In the genomic region with DNA sequence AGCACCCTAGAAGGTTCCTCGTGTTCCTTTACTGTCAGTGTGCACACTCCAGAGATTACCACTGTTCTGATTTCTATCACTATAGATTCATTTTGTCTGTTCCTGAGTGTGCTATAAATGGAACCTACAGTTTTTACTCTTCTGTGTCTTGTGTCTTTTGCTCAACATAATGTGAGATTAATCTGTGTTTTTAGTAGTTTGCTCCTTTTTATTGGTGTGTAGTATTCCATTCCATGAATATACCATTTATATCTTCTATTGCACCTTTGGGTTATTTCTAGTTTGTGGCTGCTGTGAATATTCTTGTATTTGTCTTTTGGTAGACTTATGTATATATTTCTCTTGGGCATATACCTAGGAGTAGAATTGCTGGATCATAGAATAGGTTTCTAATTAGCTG, we compare ENCODE assay signal across 29 cellular contexts.
"Had no signal": no experiment of that assay in that cellular context is flagged by ENCODE, and none has a peak within 500 bp of the region (broad histone marks: within the 10 kb centered on the region; RNA-seq: fewer than 3 reads in every experiment).

No MANE protein-coding gene starts in this region.

- H3K27ac Mint-ChIP-seq: stimulated activated effector memory CD8-positive, alpha-beta T cell treated with anti-CD3 and anti-CD28 coated beads, Interleukin-12 subunit alpha, Interleukin-12 subunit beta, amount 100 ng/mL, for 72 hours; stimulated activated memory B cell treated with anti-CD40 and anti-IgM and Interleukin-4, amounts not matched to agents 10 μg/mL and 1 μg/mL and 100 μg/mL, for 72 hours; stimulated activated naive B cell treated with anti-CD40 and anti-IgM and Interleukin-4, amounts not matched to agents 10 μg/mL and 1 μg/mL and 100 μg/mL, for 72 hours; stimulated activated naive CD8-positive, alpha-beta T cell treated with anti-CD3 and anti-CD28 coated beads, Interleukin-15, amount 100 ng/mL, for 72 hours; stimulated activated naive CD8-positive, alpha-beta T cell treated with anti-CD3 and anti-CD28 coated beads, Interleukin-15, Interleukin-2, amounts not matched to agents 100 ng/mL and 50 ng/mL, for 24 hours; type B pancreatic cell had no signal

- H3K4me3 ChIP-seq: stomach, suprapubic skin, testis, thoracic aorta, thyroid gland, tibial artery, tibial nerve, transverse colon, upper lobe of left lung, upper lobe of right lung, uterus, vagina had no signal

- H3K9me3 ChIP-seq: stomach, suprapubic skin, testis, thoracic aorta, thyroid gland, tibial artery, tibial nerve, transverse colon, upper lobe of left lung, upper lobe of right lung, uterus, vagina had no signal

- H3K27me3 ChIP-seq: stomach, suprapubic skin, testis, thyroid gland, tibial artery, tibial nerve, transverse colon, upper lobe of left lung, upper lobe of right lung, uterus, vagina had no signal

- H3K36me3 ChIP-seq: uterus had no signal

- H3K4me1 ChIP-seq: suprapubic skin, testis, thyroid gland, tibial artery, transverse colon, upper lobe of left lung, upper lobe of right lung, uterus, vagina had no signal

- H3K27ac ChIP-seq: stomach, suprapubic skin, testis, thoracic aorta, thyroid gland, tibial artery, tibial nerve, transverse colon, upper lobe of left lung, upper lobe of right lung, uterus, vagina had no signal

- H3K27me3 Mint-ChIP-seq: stimulated activated memory B cell treated with anti-CD40 and anti-IgM and Interleukin-4, amounts not matched to agents 10 μg/mL and 1 μg/mL and 100 μg/mL, for 72 hours; stimulated activated naive B cell treated with anti-CD40 and anti-IgM and Interleukin-4, amounts not matched to agents 10 μg/mL and 1 μg/mL and 100 μg/mL, for 72 hours; stimulated activated naive CD8-positive, alpha-beta T cell treated with anti-CD3 and anti-CD28 coated beads, Interleukin-15, amount 100 ng/mL, for 72 hours; stimulated activated naive CD8-positive, alpha-beta T cell treated with anti-CD3 and anti-CD28 coated beads, Interleukin-15, Interleukin-2, amounts not matched to agents 100 ng/mL and 50 ng/mL, for 24 hours; type B pancreatic cell had no signal

- H3K36me3 Mint-ChIP-seq: stimulated activated effector memory CD8-positive, alpha-beta T cell treated with anti-CD3 and anti-CD28 coated beads, Interleukin-12 subunit alpha, Interleukin-12 subunit beta, amount 100 ng/mL, for 72 hours had no signal

- H3K4me1 Mint-ChIP-seq: stimulated activated memory B cell treated with anti-CD40 and anti-IgM and Interleukin-4, amounts not matched to agents 10 μg/mL and 1 μg/mL and 100 μg/mL, for 72 hours; stimulated activated naive CD8-positive, alpha-beta T cell treated with anti-CD3 and anti-CD28 coated beads, Interleukin-15, amount 100 ng/mL, for 72 hours had no signal

- DNase-seq: stimulated activated CD4-positive, alpha-beta T cell treated with anti-CD3 and anti-CD28 coated beads, Interleukin-2, amount 100 ng/mL, for 48 hours; stimulated activated CD4-positive, alpha-beta T cell treated with anti-CD3 and anti-CD28 coated beads, Interleukin-4, amount 100 ng/mL, for 1 hour; stimulated activated CD4-positive, alpha-beta T cell treated with anti-CD3 and anti-CD28 coated beads, Interleukin-4, amount 100 ng/mL, for 24 hours; stimulated activated CD4-positive, alpha-beta T cell treated with anti-CD3 and anti-CD28 coated beads, Interleukin-4, amount 100 ng/mL, for 4 hours; stimulated activated CD8-positive, alpha-beta memory T cell treated with anti-CD3 and anti-CD28 coated beads, Interleukin-4, amount 100 ng/mL, for 48 hours; stimulated activated naive B cell treated with anti-CD40 and anti-IgM and Interleukin-4, amounts not matched to agents 10 μg/mL and 1 μg/mL and 100 μg/mL, for 72 hours; stimulated activated naive CD4-positive, alpha-beta T cell; stimulated activated naive CD4-positive, alpha-beta T cell treated with Interleukin-2 at 50 U/mL for 16 hours; stimulated activated naive CD8-positive, alpha-beta T cell treated with anti-CD3 and anti-CD28 coated beads, Interleukin-15, amount 100 ng/mL, for 72 hours; stimulated activated naive CD8-positive, alpha-beta T cell treated with anti-CD3 and anti-CD28 coated beads, Interleukin-15, Interleukin-2, amounts not matched to agents 100 U/mL and 50 U/mL, for 24 hours; stomach; substantia nigra; testis; thyroid gland; tibial artery; transverse colon; trophoblast cell; upper lobe of left lung; upper lobe of right lung; uterus had no signal

- H3K4me3 Mint-ChIP-seq: stimulated activated effector memory CD8-positive, alpha-beta T cell treated with anti-CD3 and anti-CD28 coated beads, Interleukin-12 subunit alpha, Interleukin-12 subunit beta, amount 100 ng/mL, for 72 hours; stimulated activated memory B cell treated with anti-CD40 and anti-IgM and Interleukin-4, amounts not matched to agents 10 μg/mL and 1 μg/mL and 100 μg/mL, for 72 hours; stimulated activated naive B cell treated with anti-CD40 and anti-IgM and Interleukin-4, amounts not matched to agents 10 μg/mL and 1 μg/mL and 100 μg/mL, for 72 hours; stimulated activated naive CD8-positive, alpha-beta T cell treated with anti-CD3 and anti-CD28 coated beads, Interleukin-15, amount 100 ng/mL, for 72 hours; stimulated activated naive CD8-positive, alpha-beta T cell treated with anti-CD3 and anti-CD28 coated beads, Interleukin-15, Interleukin-2, amounts not matched to agents 100 ng/mL and 50 ng/mL, for 24 hours; type B pancreatic cell had no signal

- H3K9me3 Mint-ChIP-seq: stimulated activated effector memory CD8-positive, alpha-beta T cell treated with anti-CD3 and anti-CD28 coated beads, Interleukin-12 subunit alpha, Interleukin-12 subunit beta, amount 100 ng/mL, for 72 hours; stimulated activated memory B cell treated with anti-CD40 and anti-IgM and Interleukin-4, amounts not matched to agents 10 μg/mL and 1 μg/mL and 100 μg/mL, for 72 hours; stimulated activated naive B cell treated with anti-CD40 and anti-IgM and Interleukin-4, amounts not matched to agents 10 μg/mL and 1 μg/mL and 100 μg/mL, for 72 hours; stimulated activated naive CD8-positive, alpha-beta T cell treated with anti-CD3 and anti-CD28 coated beads, Interleukin-15, amount 100 ng/mL, for 72 hours; stimulated activated naive CD8-positive, alpha-beta T cell treated with anti-CD3 and anti-CD28 coated beads, Interleukin-15, Interleukin-2, amounts not matched to agents 100 ng/mL and 50 ng/mL, for 24 hours; type B pancreatic cell had no signal

- FAIRE-seq: urothelium cell line had no signal

- ATAC-seq: stimulated activated effector memory CD8-positive, alpha-beta T cell treated with anti-CD3 and anti-CD28 coated beads, Interleukin-12 subunit alpha, Interleukin-12 subunit beta, amount 100 ng/mL, for 72 hours; stimulated activated memory B cell treated with anti-CD40 and anti-IgM and Interleukin-4, amounts not matched to agents 10 μg/mL and 1 μg/mL and 100 μg/mL, for 72 hours; stimulated activated naive B cell treated with anti-CD40 and anti-IgM and Interleukin-4, amounts not matched to agents 10 μg/mL and 1 μg/mL and 100 μg/mL, for 72 hours; stimulated activated naive CD8-positive, alpha-beta T cell treated with anti-CD3 and anti-CD28 coated beads, Interleukin-15, amount 100 ng/mL, for 72 hours; stimulated activated naive CD8-positive, alpha-beta T cell treated with anti-CD3 and anti-CD28 coated beads, Interleukin-15, Interleukin-2, amounts not matched to agents 100 U/mL and 50 U/mL, for 24 hours; upper lobe of right lung had no signal
